Comparison of ENCODE assay signal across 4 cellular contexts in the genomic region with DNA sequence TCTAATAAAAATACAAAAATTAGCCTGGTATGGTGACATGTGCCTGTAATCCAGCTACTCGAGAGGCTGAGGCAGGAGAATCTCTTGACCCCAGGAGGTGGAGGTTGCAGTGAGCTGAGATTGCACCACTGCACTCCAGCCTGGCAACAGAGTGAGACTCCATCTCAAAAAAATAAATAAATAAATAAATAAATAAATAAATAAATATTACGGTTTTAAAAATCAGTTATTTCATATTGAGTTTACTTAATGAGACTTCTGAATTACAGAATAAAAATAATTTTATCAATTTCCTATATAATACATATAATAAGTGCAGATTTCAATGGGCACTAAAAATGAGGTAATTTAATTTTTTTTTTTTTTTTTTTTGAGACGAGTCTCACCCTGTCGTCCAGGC. TPM values are rescaled to one million over a fixed set of nuclear protein-coding genes. Genes with fewer than 3 reads are reported as not detected.
DNase-seq lines count a peak whose midpoint lies in the region; ATAC-seq, FAIRE-seq and TF ChIP-seq lines count a peak whose summit lies in the region.
"Not testable (repeated sequence)": the region's sequence is repeated elsewhere in the genome, so short reads cannot be mapped to it uniquely, and the experiment has no call there.

No MANE protein-coding gene starts in this region.

- TF ChIP-seq CTCF in A549 (IDR thresholded peaks at IDR 0.05); HEK293 (tag by site-specific recombination; IDR thresholded peaks at IDR 0.05); neutrophil (IDR thresholded peaks at IDR 0.05): not testable (repeated sequence)

- H3K4me2 ChIP-seq in A549, result not testable (repeated sequence)

- not testable (repeated sequence) for H3K4me3 ChIP-seq in A549; HEK293 (ENCODE audit: low read depth, low read length); neutrophil (ENCODE audit: low read depth in 1 of 2, low read length in 1 of 2)

- not testable (repeated sequence) for H3K9me3 ChIP-seq in A549; HEK293 (ENCODE audit: control insufficient read depth, insufficient read depth, low read depth, low read length); neutrophil

- DNase-seq in A549 (ENCODE audit: low read depth in 1 of 2, low spot score in 1 of 2); frontal cortex (ENCODE audit: low spot score in 2 of 2): not testable (repeated sequence)

- H3K36me3 ChIP-seq in HEK293 (ENCODE audit: control insufficient read depth in 2 of 2, insufficient read depth in 1 of 2, low read length in 2 of 2) (peaks cover 5 to 22% of the 10 kb centered on the region in 2 experiments), neutrophil (peaks cover 86% of the 10 kb centered on the region)

- not testable (repeated sequence) for H3K27ac ChIP-seq in A549; HEK293 (ENCODE audit: extremely low read depth, low read depth, low read length)
- H3K27ac ChIP-seq in neutrophil, result peak overlapping the region; percentile 99

- CTCF ChIA-PET in A549 (lab: Yijun Ruan, JAX) (interaction anchor here (1.6 kb wide), 1 partner anchor 89 kb away, joined by 3 read pairs; no protein-coding TSS in a partner anchor), HEK293 (lab: Yijun Ruan, JAX) (interaction anchor here (0.6 kb wide), 1 partner anchor 16 kb away, joined by 3 read pairs; no protein-coding TSS in a partner anchor)

- not testable (repeated sequence) for TF ChIP-seq EP300 in A549 (IDR thresholded peaks at IDR 0.05)

- WGBS in A549 (ENCODE audit: missing lambda C conversion rate), result 59% methylated on average over 4 of the region's 4 CpGs

- POLR2A ChIA-PET in A549 (lab: Yijun Ruan, JAX), result not testable (repeated sequence)
- POLR2A ChIA-PET in HEK293 (lab: Yijun Ruan, JAX), result interaction anchor here (0.7 kb wide), 1 partner anchor 8 kb away, joined by 4 read pairs; no protein-coding TSS in a partner anchor

- H3K27me3 ChIP-seq in neutrophil, result not testable (repeated sequence)

- H3K4me1 ChIP-seq in A549; HEK293 (ENCODE audit: control insufficient read depth, insufficient read depth, low read length): not testable (repeated sequence)
- peaks cover 55 to 60% of the 10 kb centered on the region in 2 experiments for H3K4me1 ChIP-seq in neutrophil (ENCODE audit: control insufficient read depth in 1 of 2, insufficient read depth in 1 of 2, low read depth in 1 of 2, low read length in 1 of 2)

- not testable (repeated sequence) for TF ChIP-seq POLR2A in A549 (IDR thresholded peaks at IDR 0.05; ENCODE audit: low read length)

- not testable (repeated sequence) for FAIRE-seq in A549 (lab: Jason Lieb, UNC)
- peak; percentile 75 for FAIRE-seq in frontal cortex (lab: Jason Lieb, UNC)

- ATAC-seq in A549, result not testable (repeated sequence)

- not testable (repeated sequence) for TF ChIP-seq RAD21 in A549 (conservative IDR thresholded peaks at IDR 0.05 in 1 of 2, IDR thresholded peaks at IDR 0.05 in 1 of 2)

TF ChIP-seq in A549, 52 proteins besides CTCF, POLR2A, EP300 and RAD21:
- TF ChIP-seq ZC3H11A (IDR thresholded peaks at IDR 0.05), result peak; percentile 37

TF ChIP-seq in HEK293, 187 proteins besides CTCF, POLR2A, EP300 and RAD21 (continues in another document):
- TF ChIP-seq ZBTB8A (tag by site-specific recombination; IDR thresholded peaks at IDR 0.05) (peak; percentile 57; the same call in 1 of the 2 replicates), ZBTB21 (tag by site-specific recombination; IDR thresholded peaks at IDR 0.05) (0 out of 2 replicates have a peak, but pooled peaks have one; percentile 35), ZNF510 (tag by site-specific recombination; IDR thresholded peaks at IDR 0.05; ENCODE audit: insufficient replicate concordance) (peak; percentile 47), ZNF426 (tag by site-specific recombination; IDR thresholded peaks at IDR 0.05) (peak; percentile 68), ZNF623 (tag by site-specific recombination; IDR thresholded peaks at IDR 0.05) (peak; percentile 47; the same call in 1 of the 2 replicates), ZNF654 (tag by site-specific recombination; IDR thresholded peaks at IDR 0.05; ENCODE audit: low read depth) (0 out of 2 replicates have a peak, but pooled peaks have one; percentile 7), ZNF140 (tag by site-specific recombination; IDR thresholded peaks at IDR 0.05) (peak; percentile 66; the same call in 1 of the 2 replicates), ZNF629 (tag by site-specific recombination; IDR thresholded peaks at IDR 0.05) (peak; percentile 46; the same call in 1 of the 2 replicates), ZNF560 (tag by site-specific recombination; IDR thresholded peaks at IDR 0.05; ENCODE audit: borderline replicate concordance) (0 out of 2 replicates have a peak, but pooled peaks have one; percentile 7)
- TF ChIP-seq, protein P1, sequence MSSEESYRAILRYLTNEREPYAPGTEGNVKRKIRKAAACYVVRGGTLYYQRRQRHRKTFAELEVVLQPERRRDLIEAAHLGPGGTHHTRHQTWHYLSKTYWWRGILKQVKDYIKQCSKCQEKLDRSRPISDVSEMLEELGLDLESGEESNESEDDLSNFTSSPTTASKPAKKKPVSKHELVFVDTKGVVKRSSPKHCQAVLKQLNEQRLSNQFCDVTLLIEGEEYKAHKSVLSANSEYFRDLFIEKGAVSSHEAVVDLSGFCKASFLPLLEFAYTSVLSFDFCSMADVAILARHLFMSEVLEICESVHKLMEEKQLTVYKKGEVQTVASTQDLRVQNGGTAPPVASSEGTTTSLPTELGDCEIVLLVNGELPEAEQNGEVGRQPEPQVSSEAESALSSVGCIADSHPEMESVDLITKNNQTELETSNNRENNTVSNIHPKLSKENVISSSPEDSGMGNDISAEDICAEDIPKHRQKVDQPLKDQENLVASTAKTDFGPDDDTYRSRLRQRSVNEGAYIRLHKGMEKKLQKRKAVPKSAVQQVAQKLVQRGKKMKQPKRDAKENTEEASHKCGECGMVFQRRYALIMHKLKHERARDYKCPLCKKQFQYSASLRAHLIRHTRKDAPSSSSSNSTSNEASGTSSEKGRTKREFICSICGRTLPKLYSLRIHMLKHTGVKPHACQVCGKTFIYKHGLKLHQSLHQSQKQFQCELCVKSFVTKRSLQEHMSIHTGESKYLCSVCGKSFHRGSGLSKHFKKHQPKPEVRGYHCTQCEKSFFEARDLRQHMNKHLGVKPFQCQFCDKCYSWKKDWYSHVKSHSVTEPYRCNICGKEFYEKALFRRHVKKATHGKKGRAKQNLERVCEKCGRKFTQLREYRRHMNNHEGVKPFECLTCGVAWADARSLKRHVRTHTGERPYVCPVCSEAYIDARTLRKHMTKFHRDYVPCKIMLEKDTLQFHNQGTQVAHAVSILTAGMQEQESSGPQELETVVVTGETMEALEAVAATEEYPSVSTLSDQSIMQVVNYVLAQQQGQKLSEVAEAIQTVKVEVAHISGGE (tag by site-specific recombination; conservative IDR thresholded peaks at IDR 0.05; ENCODE audit: low read depth), result peak; percentile 71
- TF ChIP-seq, protein P2, sequence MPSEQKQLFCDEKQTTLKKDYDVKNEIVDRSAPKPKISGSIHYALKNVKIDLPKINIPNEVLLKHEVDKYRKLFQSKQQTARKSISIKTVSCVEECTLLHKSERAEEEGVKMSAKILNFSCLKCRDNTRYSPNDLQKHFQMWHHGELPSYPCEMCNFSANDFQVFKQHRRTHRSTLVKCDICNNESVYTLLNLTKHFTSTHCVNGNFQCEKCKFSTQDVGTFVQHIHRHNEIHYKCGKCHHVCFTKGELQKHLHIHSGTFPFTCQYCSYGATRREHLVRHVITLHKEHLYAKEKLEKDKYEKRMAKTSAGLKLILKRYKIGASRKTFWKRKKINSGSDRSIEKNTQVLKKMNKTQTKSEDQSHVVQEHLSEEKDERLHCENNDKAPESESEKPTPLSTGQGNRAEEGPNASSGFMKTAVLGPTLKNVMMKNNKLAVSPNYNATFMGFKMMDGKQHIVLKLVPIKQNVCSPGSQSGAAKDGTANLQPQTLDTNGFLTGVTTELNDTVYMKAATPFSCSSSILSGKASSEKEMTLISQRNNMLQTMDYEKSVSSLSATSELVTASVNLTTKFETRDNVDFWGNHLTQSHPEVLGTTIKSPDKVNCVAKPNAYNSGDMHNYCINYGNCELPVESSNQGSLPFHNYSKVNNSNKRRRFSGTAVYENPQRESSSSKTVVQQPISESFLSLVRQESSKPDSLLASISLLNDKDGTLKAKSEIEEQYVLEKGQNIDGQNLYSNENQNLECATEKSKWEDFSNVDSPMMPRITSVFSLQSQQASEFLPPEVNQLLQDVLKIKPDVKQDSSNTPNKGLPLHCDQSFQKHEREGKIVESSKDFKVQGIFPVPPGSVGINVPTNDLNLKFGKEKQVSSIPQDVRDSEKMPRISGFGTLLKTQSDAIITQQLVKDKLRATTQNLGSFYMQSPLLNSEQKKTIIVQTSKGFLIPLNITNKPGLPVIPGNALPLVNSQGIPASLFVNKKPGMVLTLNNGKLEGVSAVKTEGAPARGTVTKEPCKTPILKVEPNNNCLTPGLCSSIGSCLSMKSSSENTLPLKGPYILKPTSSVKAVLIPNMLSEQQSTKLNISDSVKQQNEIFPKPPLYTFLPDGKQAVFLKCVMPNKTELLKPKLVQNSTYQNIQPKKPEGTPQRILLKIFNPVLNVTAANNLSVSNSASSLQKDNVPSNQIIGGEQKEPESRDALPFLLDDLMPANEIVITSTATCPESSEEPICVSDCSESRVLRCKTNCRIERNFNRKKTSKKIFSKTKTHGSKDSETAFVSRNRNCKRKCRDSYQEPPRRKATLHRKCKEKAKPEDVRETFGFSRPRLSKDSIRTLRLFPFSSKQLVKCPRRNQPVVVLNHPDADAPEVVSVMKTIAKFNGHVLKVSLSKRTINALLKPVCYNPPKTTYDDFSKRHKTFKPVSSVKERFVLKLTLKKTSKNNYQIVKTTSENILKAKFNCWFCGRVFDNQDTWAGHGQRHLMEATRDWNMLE (tag by site-specific recombination; conservative IDR thresholded peaks at IDR 0.05; ENCODE audit: low read depth), result peak; percentile 70; the same call in 1 of the 2 replicates

RNA-seq across cellular contexts. Expression of a gene that starts 10.9 kb away (rescaled TPM):
- polyA plus RNA-seq in A549 (2011; rRNA removed) (16.6 and 19.7 TPM in 2 replicates), A549 (2017; fragmentation: RNase III; extraction: RNeasy Plus Mini Kit Qiagen cat#74134 plus additional on column Dnase treatment) (1.8 to 4.9 TPM (median 4.1 TPM) in 3 replicates)
- polyA plus RNA-seq in A549 (2012; cell fraction: cytosol; rRNA removed), result 1.1 and 1.5 TPM in 2 replicates
- 1.7 and 2.4 TPM in 2 replicates for polyA plus RNA-seq in A549 (2012; cell fraction: nucleus; rRNA removed)
- 36.1 and 48.5 TPM in 2 replicates for polyA minus RNA-seq in A549 (2011; rRNA and poly(A)+ RNA removed)
- 47.3 TPM for total RNA-seq in frontal cortex

RNA-seq across cellular contexts. Expression of a gene that starts 44.1 kb away (rescaled TPM):
- polyA plus RNA-seq in A549 (2011; rRNA removed) (9.5 and 10.7 TPM in 2 replicates), A549 (2017; fragmentation: RNase III; extraction: RNeasy Plus Mini Kit Qiagen cat#74134 plus additional on column Dnase treatment) (5.4 to 6.1 TPM (median 5.7 TPM) in 3 replicates)
- polyA plus RNA-seq in A549 (2012; cell fraction: cytosol; rRNA removed), result 2.9 and 3.1 TPM in 2 replicates
- polyA plus RNA-seq in A549 (2012; cell fraction: nucleus; rRNA removed), result 3.1 and 4.0 TPM in 2 replicates
- 12.3 and 12.5 TPM in 2 replicates for polyA minus RNA-seq in A549 (2011; rRNA and poly(A)+ RNA removed)
- 16.3 TPM for total RNA-seq in frontal cortex
